ENCODE assay signal across 9 cellular contexts in the genomic region with DNA sequence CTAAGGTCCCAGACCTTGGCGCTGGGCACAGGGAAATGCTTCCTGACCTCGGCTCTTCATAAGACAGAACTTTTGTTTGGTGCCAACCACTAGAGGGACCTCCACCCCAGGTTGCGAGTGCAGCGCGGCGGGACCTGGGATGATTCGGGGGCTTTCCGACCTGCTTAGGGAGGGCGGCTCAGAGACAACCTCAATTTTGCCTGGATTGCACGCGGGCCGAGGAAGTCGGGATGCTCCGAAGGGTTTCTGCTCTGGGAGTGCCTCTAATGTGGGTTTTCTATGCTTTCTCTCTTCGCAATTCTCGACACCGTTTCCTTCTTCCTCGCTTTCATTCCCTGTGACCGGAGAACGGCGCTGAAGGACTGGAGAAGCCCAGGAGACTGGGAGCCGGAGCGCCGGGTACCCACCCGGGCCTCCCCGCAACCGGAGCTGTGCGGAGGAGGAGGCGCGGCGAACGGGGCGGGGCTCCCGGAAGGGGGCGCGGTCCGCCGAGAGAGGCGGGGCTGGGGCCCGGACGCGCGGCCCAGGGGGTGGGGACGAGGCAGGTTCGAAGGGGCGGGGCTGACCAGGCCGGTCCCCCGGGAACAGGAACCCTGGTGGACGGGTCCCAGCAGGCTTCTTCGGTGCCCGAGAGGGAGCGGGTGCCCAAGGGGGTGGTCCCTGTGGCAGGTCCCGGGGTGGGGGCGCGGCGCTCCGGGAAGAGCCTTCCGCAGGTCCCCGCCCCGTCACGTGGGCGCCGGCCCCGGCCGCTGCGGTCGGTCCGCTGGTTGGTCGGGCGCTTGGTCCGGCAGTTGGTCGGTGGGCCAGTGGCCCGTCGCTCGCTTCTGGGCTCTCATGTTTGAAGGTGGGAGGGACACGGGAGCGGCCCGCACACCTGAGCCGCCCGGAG. TPM values are rescaled to one million over a fixed set of nuclear protein-coding genes. Genes with fewer than 3 reads are reported as not detected.
DNase-seq lines count a peak whose midpoint lies in the region; ATAC-seq, FAIRE-seq and TF ChIP-seq lines count a peak whose summit lies in the region.
"Had no signal": no experiment of that assay in that cellular context is flagged by ENCODE, and none has a peak within 500 bp of the region (broad histone marks: within the 10 kb centered on the region; RNA-seq: fewer than 3 reads in every experiment).

A gene (plus strand): TSS at position 790 of the 889 bp plus-strand sequence. CDS start 35,477 bp downstream, outside the sequence.

- H3K4me1 Mint-ChIP-seq in activated B cell treated with CpG ODN at 0.5 μM for 24 hours, result peaks cover 47% of the 10 kb centered on the region

- H3K4me3 Mint-ChIP-seq in activated B cell treated with CpG ODN at 0.5 μM for 24 hours, result peak within 1 kb of the TSS; percentile 92

- peaks cover 4% of the 10 kb centered on the region for H3K27me3 ChIP-seq in keratinocyte (ENCODE audit: control insufficient read depth, extremely low read depth, insufficient read depth, low read length)

- no peak for TF ChIP-seq CTCF in activated B cell treated with CpG ODN at 0.5 μM for 24 hours (IDR thresholded peaks at IDR 0.05)
- peak; percentile 74 to 87 (median 75) for TF ChIP-seq CTCF in keratinocyte (optimal IDR thresholded peaks at IDR 0.05 in 1 of 3, IDR thresholded peaks at IDR 0.05 in 1 of 3, conservative IDR thresholded peaks at IDR 0.05 in 1 of 3; ENCODE audit: extremely low read depth in 1 of 3, insufficient read depth in 2 of 3, low read length in 3 of 3)

- H3K27ac ChIP-seq in keratinocyte (ENCODE audit: control insufficient read depth, insufficient read depth, low read length), result peak within 1 kb of the TSS; percentile 61

- dilution Hi-C loops in keratinocyte (cut with MboI; ENCODE audit: extremely low pct_ligation_motif_present, low sequenced_read_pairs), result no loop called here

- H3K36me3 Mint-ChIP-seq in activated B cell treated with CpG ODN at 0.5 μM for 24 hours (ENCODE audit: low read depth), result peaks cover 4% of the 10 kb centered on the region

- no peaks in the 10 kb centered on the region for H3K36me3 ChIP-seq in keratinocyte (ENCODE audit: control insufficient read depth in 2 of 2, extremely low read depth in 1 of 2, insufficient read depth in 2 of 2, low read length in 2 of 2)

- ATAC-seq in HG02759 (IDR thresholded peaks at IDR 0.05; ENCODE audit: unreplicated experiment), result peak; percentile 75
- ATAC-seq in activated B cell treated with CpG ODN at 0.5 μM for 24 hours (ENCODE audit: low read depth), result peak; percentile 69

- H3K27ac Mint-ChIP-seq in activated B cell treated with CpG ODN at 0.5 μM for 24 hours, result peak within 1 kb of the TSS; percentile 97

- no peaks in the 10 kb centered on the region for H3K9me3 ChIP-seq in keratinocyte (ENCODE audit: control insufficient read depth, low read depth, low read length)

- no peaks in the 10 kb centered on the region for H4K20me1 ChIP-seq in keratinocyte (ENCODE audit: control insufficient read depth, extremely low read depth, insufficient read depth, low read length)

- H3K9ac ChIP-seq in keratinocyte (ENCODE audit: control insufficient read depth, extremely low read depth, insufficient read depth, low read length), result peak within 1 kb of the TSS; percentile 71

- peak; percentile 75 for FAIRE-seq in keratinocyte (lab: Jason Lieb, UNC)
- FAIRE-seq: G401.6 had no signal

- H3K9me3 Mint-ChIP-seq in activated B cell treated with CpG ODN at 0.5 μM for 24 hours, result no peaks in the 10 kb centered on the region

- H3K79me2 ChIP-seq in keratinocyte (ENCODE audit: control insufficient read depth, insufficient read depth, low read length), result no peaks in the 10 kb centered on the region

- DNase-seq in NCI-H1436 (lab: John Stamatoyannopoulos, UW) (peak; percentile 9), NCI-H1436 treated with DMSO at 0.1 percent for 48 hours (lab: John Stamatoyannopoulos, UW) (no peak), NCI-H2029 (lab: John Stamatoyannopoulos, UW) (peak; percentile 74), activated B cell treated with CpG ODN at 0.5 μM for 24 hours (peak; percentile 94), keratinocyte (ENCODE audit: low read depth, low spot score) (no peak)
- peak; percentile 81 for DNase-seq in central memory CD4-positive, alpha-beta T cell
- peak; percentile 61 to 76 (median 71) for DNase-seq in stimulated activated CD4-positive, alpha-beta T cell treated with anti-CD3 and anti-CD28 coated beads, Interleukin-12 subunit alpha, Interleukin-12 subunit beta, amount 100 ng/mL, for 48 hours (ENCODE audit: low read depth in 2 of 3, low spot score in 1 of 3)

- no peaks in the 10 kb centered on the region for H3K9me1 ChIP-seq in keratinocyte (ENCODE audit: control insufficient read depth, extremely low read depth, insufficient read depth, low read length)

- H3K4me3 ChIP-seq in keratinocyte (ENCODE audit: control insufficient read depth in 2 of 3, extremely low read depth in 1 of 3, insufficient read depth in 2 of 3, low read depth in 1 of 3, low read length in 3 of 3), result peak within 1 kb of the TSS; percentile 71 to 88 (median 73)

- CTCF ChIA-PET in activated B cell treated with CpG ODN at 0.5 μM for 24 hours (lab: Charles Lee), result interaction anchor here (0.7 to 3.8 kb wide), 16 partner anchors 7 to 181 kb away, joined by 3 to 23 read pairs (median 5); no protein-coding TSS in a partner anchor

- H2AFZ ChIP-seq in keratinocyte (ENCODE audit: control insufficient read depth, low read length), result peak within 1 kb of the TSS; percentile 90

- intact Hi-C loops in activated B cell treated with CpG ODN at 0.5 μM for 24 hours (cut with micrococcal nuclease), result loop anchor here (1.0 to 10.0 kb wide), 14 partner anchors 8 to 1889 kb away; a partner anchor contains a TSS

- H3K27me3 Mint-ChIP-seq in activated B cell treated with CpG ODN at 0.5 μM for 24 hours, result no peaks in the 10 kb centered on the region

- POLR2A ChIA-PET in activated B cell treated with CpG ODN at 0.5 μM for 24 hours (lab: Charles Lee), result interaction anchor here (0.6 to 5.4 kb wide), 26 partner anchors 8 to 159 kb away, joined by 3 to 91 read pairs (median 4); a partner anchor contains a TSS

- H3K4me1 ChIP-seq in keratinocyte (ENCODE audit: control insufficient read depth, extremely low read depth, insufficient read depth, low read length), result peaks cover 14% of the 10 kb centered on the region

- peak within 1 kb of the TSS; percentile 89 for H3K4me2 ChIP-seq in keratinocyte (ENCODE audit: control insufficient read depth, extremely low read depth, insufficient read depth, low read depth, low read length)

RNA-seq across cellular contexts. Expression of the gene that starts here (rescaled TPM):
- total RNA-seq in activated B cell treated with CpG ODN at 0.5 μM for 24 hours, result 109 and 112 TPM in 2 replicates
- 6.8 to 11.0 TPM (median 11.0 TPM) in 3 replicates for polyA plus RNA-seq in keratinocyte
- 40.5 TPM for polyA plus RNA-seq in keratinocyte (2011; ENCODE audit: low read depth)
- 6.4 and 13.4 TPM in 2 replicates for polyA plus RNA-seq in keratinocyte (2011; cell fraction: cytosol; rRNA removed)
- 22.2 and 30.8 TPM in 2 replicates for polyA plus RNA-seq in keratinocyte (2011; cell fraction: nucleus; rRNA removed)
- 5.7 and 31.4 TPM in 2 replicates for polyA plus RNA-seq in keratinocyte (2012; ENCODE audit: low replicate concordance)
- 16.8 to 42.4 TPM (median 18.8 TPM) in 3 replicates for polyA minus RNA-seq in keratinocyte
- polyA minus RNA-seq in keratinocyte (2011; cell fraction: cytosol; rRNA and poly(A)+ RNA removed), result 10.7 TPM
- polyA minus RNA-seq in keratinocyte (2011; cell fraction: nucleus; rRNA and poly(A)+ RNA removed), result 18.6 and 20.6 TPM in 2 replicates

Comparison
In these comparisons a context has a peak if more than half of its experiments do, and no peak if none do; other contexts are left out.
1. DNase-seq: peak in NCI-H1436 (single experiment), NCI-H2029 (single experiment), activated B cell treated with CpG ODN at 0.5 μM for 24 hours (single experiment), central memory CD4-positive, alpha-beta T cell (single experiment) and stimulated activated CD4-positive, alpha-beta T cell treated with anti-CD3 and anti-CD28 coated beads, Interleukin-12 subunit alpha, Interleukin-12 subunit beta, amount 100 ng/mL, for 48 hours (3 of 3); none in NCI-H1436 treated with DMSO at 0.1 percent for 48 hours (single experiment) and keratinocyte (single experiment).